ENCODE assay signal across 10 cellular contexts in the genomic region with DNA sequence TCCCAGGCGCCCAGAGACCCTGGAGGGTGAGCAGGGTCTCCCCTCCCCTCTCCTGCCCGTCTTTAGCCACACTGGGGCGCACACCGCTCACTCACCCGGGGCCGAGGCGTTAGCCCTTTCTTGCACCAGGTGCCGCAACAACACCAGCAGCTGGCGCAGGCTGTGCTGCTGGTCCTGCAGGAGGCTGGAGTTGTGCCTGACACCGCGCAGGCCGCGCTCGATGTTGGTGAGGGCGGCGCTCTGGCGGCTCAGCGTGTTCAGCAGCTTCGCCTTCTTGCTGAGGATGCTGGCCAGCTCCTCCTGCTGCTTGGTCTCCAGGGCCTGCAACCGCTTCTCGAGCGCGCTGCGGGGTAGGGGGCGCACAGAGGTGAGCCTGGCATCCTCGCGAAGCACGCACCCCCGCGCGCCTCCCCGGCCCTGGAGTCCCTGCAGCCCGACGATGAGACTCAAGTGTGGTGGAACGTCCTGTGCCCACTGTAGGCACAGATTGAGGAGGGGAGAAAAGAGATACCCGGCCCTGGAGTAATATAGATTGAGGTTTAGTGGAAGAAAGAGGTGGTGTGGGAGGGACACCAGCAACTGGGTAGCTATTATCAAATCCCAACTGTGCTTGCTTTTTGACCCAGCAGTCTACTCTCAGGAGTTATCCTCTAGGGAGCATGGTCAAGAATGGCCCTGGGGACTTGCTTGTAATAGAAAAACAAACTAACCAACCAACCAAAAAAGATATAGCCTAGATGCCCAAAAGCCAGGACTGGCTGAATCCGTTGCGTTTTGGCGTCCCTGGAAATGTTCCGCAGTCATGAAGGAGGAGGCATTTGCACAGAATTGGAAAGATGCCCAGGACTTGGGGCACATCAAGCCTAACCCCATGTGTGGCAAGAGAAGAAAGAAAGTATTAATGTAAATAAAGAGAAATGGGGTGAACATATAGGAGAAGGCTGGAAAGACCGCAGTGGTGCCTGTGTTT. TPM values are rescaled to one million over a fixed set of nuclear protein-coding genes. Genes with fewer than 3 reads are reported as not detected.
A peak's percentile ranks its signal among the peaks of the same experiment; 100 is the strongest.
DNase-seq lines count a peak whose midpoint lies in the region; ATAC-seq and TF ChIP-seq lines count a peak whose summit lies in the region.
"Had no signal": no experiment of that assay in that cellular context is flagged by ENCODE, and none has a peak within 500 bp of the region (broad histone marks: within the 10 kb centered on the region; RNA-seq: fewer than 3 reads in every experiment).

No MANE protein-coding gene starts in this region.

- no peaks in the 10 kb centered on the region for H3K9me3 Mint-ChIP-seq in HFFc6

- no peak for TF ChIP-seq POLR2A in GM18505 (IDR thresholded peaks at IDR 0.05; ENCODE audit: borderline replicate concordance, extremely low read depth, insufficient read depth, insufficient read length)

- peaks cover 12% of the 10 kb centered on the region for H3K4me1 Mint-ChIP-seq in HFFc6 (ENCODE audit: low read depth)

- H3K27ac ChIP-seq in coronary artery: peak overlapping the region in 1 of 2 donors; percentile 7

- DNase-seq in AG08395 (ENCODE audit: low spot score) (peak; percentile 48), HFFc6 (no peak), coronary artery (ENCODE audit: low spot score) (peak; percentile 82), left kidney (ENCODE audit: low read depth, low spot score) (peak; percentile 90), 8988T (no peak), GM20000 (ENCODE audit: low spot score) (no peak)
- DNase-seq in effector CD4-positive, alpha-beta T cell: no peak
- DNase-seq: activated effector memory CD4-positive, alpha-beta T cell treated with anti-CD3 and anti-CD28 coated beads, Interleukin-2, amount 50 U/mL, for 16 hours had no signal

- TF ChIP-seq CTCF in HFFc6 (IDR thresholded peaks at IDR 0.05) (peak; percentile 25; the same call in 1 of the 2 replicates), coronary artery (IDR thresholded peaks at IDR 0.05) (peak; percentile 33), GM20000 (IDR thresholded peaks at IDR 0.05; ENCODE audit: extremely low read depth, missing control alignments) (no peak)

- no peaks in the 10 kb centered on the region for H3K36me3 Mint-ChIP-seq in HFFc6 (ENCODE audit: low read depth)

- peak overlapping the region; percentile 51 for H3K4me3 ChIP-seq in coronary artery

- peaks cover 14% of the 10 kb centered on the region for H3K27me3 Mint-ChIP-seq in HFFc6 (ENCODE audit: insufficient read depth)

- no peak overlapping the region for H3K4me3 Mint-ChIP-seq in HFFc6

- no peak overlapping the region for H3K27ac Mint-ChIP-seq in HFFc6

- no peak for ATAC-seq in GM18505 (IDR thresholded peaks at IDR 0.05; ENCODE audit: unreplicated experiment)
- ATAC-seq: Panc1 had no signal

RNA-seq across cellular contexts. Expression of gene ANGPT4, which starts 30.9 kb away (rescaled TPM):
- not detected for total RNA-seq in HFFc6 (2021; fragmentation: NEBNext Ultra II Directional; extraction: Animal tissue kit (Norgen Biotek cat#: 25700))

RNA-seq across cellular contexts. Expression of gene FAM110A, which starts 51.8 kb away (rescaled TPM):
- total RNA-seq in HFFc6 (2021; fragmentation: NEBNext Ultra II Directional; extraction: Animal tissue kit (Norgen Biotek cat#: 25700)): 1 to 10 TPM; 3.6 to 6.4 (median 5.3) TPM

Comparison
In these comparisons a context has a peak if more than half of its experiments do, and no peak if none do; other contexts are left out.
1. DNase-seq: peak in AG08395 (single experiment), coronary artery (single experiment) and left kidney (single experiment); none in HFFc6 (single experiment), 8988T (single experiment), effector CD4-positive, alpha-beta T cell (single experiment) and GM20000 (single experiment).